Comparison of ENCODE assay signal across 1 cellular context in genomic region chr6:125989631-125990030, GRCh38.
TF ChIP-seq lines count a peak whose summit lies in the region.

No MANE protein-coding gene starts in this region.

TF ChIP-seq in HepG2, 621 proteins besides CTCF, POLR2A, EP300 and RAD21 (continued from another document):
- TF ChIP-seq AHDC1 (CRISPR knock-in tag; IDR thresholded peaks at IDR 0.05; ENCODE audit: borderline replicate concordance) = peak; percentile 74; the same call in 1 of the 2 replicates
- TF ChIP-seq NR2F2 (IDR thresholded peaks at IDR 0.05; ENCODE audit: borderline replicate concordance, low read depth) = peak; percentile 48; the same call in 1 of the 2 replicates
- TF ChIP-seq SOX5 (CRISPR knock-in tag; IDR thresholded peaks at IDR 0.05; ENCODE audit: borderline replicate concordance) = peak; percentile 79; the same call in 1 of the 2 replicates
- peak in 1 of 2 experiments; percentile 51; a peak in 1 of 4 replicates for TF ChIP-seq REST (IDR thresholded peaks at IDR 0.05; ENCODE audit: borderline replicate concordance in 1 of 2, low read depth in 1 of 2, low read length in 2 of 2)
- peak; percentile 86 for TF ChIP-seq HNF4A (CRISPR knock-in tag; IDR thresholded peaks at IDR 0.05)
- TF ChIP-seq GABPA (IDR thresholded peaks at IDR 0.05; ENCODE audit: low read depth, low read length) = no peak
- TF ChIP-seq GABPA (CRISPR knock-in tag; IDR thresholded peaks at IDR 0.05; ENCODE audit: low read depth) = peak; percentile 21; the same call in 1 of the 2 replicates
- TF ChIP-seq ELF1 (CRISPR knock-in tag; IDR thresholded peaks at IDR 0.05) = peak; percentile 28; the same call in 1 of the 2 replicates
- TF ChIP-seq TEAD3 (CRISPR knock-in tag; optimal IDR thresholded peaks at IDR 0.05; ENCODE audit: borderline replicate concordance) = peak; percentile 86
- 0 out of 2 replicates have a peak, but pooled peaks have one; percentile 40 for TF ChIP-seq PHF21A (CRISPR knock-in tag; IDR thresholded peaks at IDR 0.05)
- TF ChIP-seq TBX3 (IDR thresholded peaks at IDR 0.05; ENCODE audit: borderline replicate concordance) = peak; percentile 33; the same call in 1 of the 2 replicates
- TF ChIP-seq RCOR2 (CRISPR knock-in tag; IDR thresholded peaks at IDR 0.05) = peak; percentile 66; the same call in 1 of the 2 replicates
- peak; percentile 40; the same call in 1 of the 2 replicates for TF ChIP-seq HDAC1 (CRISPR knock-in tag; IDR thresholded peaks at IDR 0.05)
- peak; percentile 82; the same call in 1 of the 2 replicates for TF ChIP-seq RXRB (CRISPR knock-in tag; IDR thresholded peaks at IDR 0.05; ENCODE audit: borderline replicate concordance)
- TF ChIP-seq ZBTB8A (CRISPR knock-in tag; IDR thresholded peaks at IDR 0.05; ENCODE audit: borderline replicate concordance, low read depth) = no peak
- TF ChIP-seq CREB1 (IDR thresholded peaks at IDR 0.05) = no peak
- peak; percentile 55; the same call in 1 of the 2 replicates for TF ChIP-seq CREB1 (CRISPR knock-in tag; IDR thresholded peaks at IDR 0.05)
- 0 out of 2 replicates have a peak, but pooled peaks have one; percentile 19 for TF ChIP-seq MIER2 (CRISPR knock-in tag; IDR thresholded peaks at IDR 0.05)
- TF ChIP-seq SMARCE1 (IDR thresholded peaks at IDR 0.05; ENCODE audit: borderline replicate concordance) = no peak
- peak; percentile 68 for TF ChIP-seq ZNF644 (CRISPR knock-in tag; IDR thresholded peaks at IDR 0.05; ENCODE audit: low read depth)
- TF ChIP-seq HBP1 (CRISPR knock-in tag; IDR thresholded peaks at IDR 0.05; ENCODE audit: low read depth) = no peak
- peak; percentile 87 for TF ChIP-seq ZNF263 (CRISPR knock-in tag; IDR thresholded peaks at IDR 0.05)
- peak; percentile 64 to 80; a peak in 3 of 4 replicates for TF ChIP-seq NR2F1 (CRISPR knock-in tag; IDR thresholded peaks at IDR 0.05)
- TF ChIP-seq PPARG (CRISPR knock-in tag; conservative IDR thresholded peaks at IDR 0.05) = peak; percentile 88
- 0 out of 2 replicates have a peak, but pooled peaks have one; percentile 42 for TF ChIP-seq ZKSCAN8 (CRISPR knock-in tag; IDR thresholded peaks at IDR 0.05; ENCODE audit: borderline replicate concordance)
- no peak for TF ChIP-seq ZNF251 (CRISPR knock-in tag; IDR thresholded peaks at IDR 0.05)
- peak; percentile 56; the same call in 1 of the 2 replicates for TF ChIP-seq NFIC (IDR thresholded peaks at IDR 0.05; ENCODE audit: low read length)
- peak; percentile 34; the same call in 1 of the 2 replicates for TF ChIP-seq ETV5 (CRISPR knock-in tag; IDR thresholded peaks at IDR 0.05; ENCODE audit: borderline replicate concordance)
- TF ChIP-seq FOSL1 (CRISPR knock-in tag; IDR thresholded peaks at IDR 0.05; ENCODE audit: borderline replicate concordance) = peak; percentile 39; the same call in 1 of the 2 replicates
- TF ChIP-seq RXRA (CRISPR knock-in tag; IDR thresholded peaks at IDR 0.05) = no peak
- peak; percentile 30; the same call in 1 of the 2 replicates for TF ChIP-seq HMG20A (CRISPR knock-in tag; IDR thresholded peaks at IDR 0.05; ENCODE audit: borderline replicate concordance)
- TF ChIP-seq, protein P1, sequence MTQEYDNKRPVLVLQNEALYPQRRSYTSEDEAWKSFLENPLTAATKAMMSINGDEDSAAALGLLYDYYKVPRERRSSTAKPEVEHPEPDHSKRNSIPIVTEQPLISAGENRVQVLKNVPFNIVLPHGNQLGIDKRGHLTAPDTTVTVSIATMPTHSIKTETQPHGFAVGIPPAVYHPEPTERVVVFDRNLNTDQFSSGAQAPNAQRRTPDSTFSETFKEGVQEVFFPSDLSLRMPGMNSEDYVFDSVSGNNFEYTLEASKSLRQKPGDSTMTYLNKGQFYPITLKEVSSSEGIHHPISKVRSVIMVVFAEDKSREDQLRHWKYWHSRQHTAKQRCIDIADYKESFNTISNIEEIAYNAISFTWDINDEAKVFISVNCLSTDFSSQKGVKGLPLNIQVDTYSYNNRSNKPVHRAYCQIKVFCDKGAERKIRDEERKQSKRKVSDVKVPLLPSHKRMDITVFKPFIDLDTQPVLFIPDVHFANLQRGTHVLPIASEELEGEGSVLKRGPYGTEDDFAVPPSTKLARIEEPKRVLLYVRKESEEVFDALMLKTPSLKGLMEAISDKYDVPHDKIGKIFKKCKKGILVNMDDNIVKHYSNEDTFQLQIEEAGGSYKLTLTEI (CRISPR knock-in tag; conservative IDR thresholded peaks at IDR 0.05) = no peak
- TF ChIP-seq GATAD2A (CRISPR knock-in tag; IDR thresholded peaks at IDR 0.05) = peak; percentile 80
- TF ChIP-seq ZNF564 (CRISPR knock-in tag; IDR thresholded peaks at IDR 0.05) = no peak
- TF ChIP-seq ZNF552 (CRISPR knock-in tag; IDR thresholded peaks at IDR 0.05; ENCODE audit: borderline replicate concordance) = no peak
- no peak for TF ChIP-seq MED8 (CRISPR knock-in tag; IDR thresholded peaks at IDR 0.05; ENCODE audit: insufficient replicate concordance)
- 0 out of 2 replicates have a peak, but pooled peaks have one; percentile 53 for TF ChIP-seq GLI4 (CRISPR knock-in tag; IDR thresholded peaks at IDR 0.05; ENCODE audit: borderline replicate concordance)
- no peak for TF ChIP-seq ZNF275 (CRISPR knock-in tag; IDR thresholded peaks at IDR 0.05; ENCODE audit: borderline replicate concordance)
- peak; percentile 55 for TF ChIP-seq RARA (CRISPR knock-in tag; IDR thresholded peaks at IDR 0.05)
- 0 out of 2 replicates have a peak, but pooled peaks have one; percentile 47 for TF ChIP-seq ZNF614 (CRISPR knock-in tag; IDR thresholded peaks at IDR 0.05; ENCODE audit: borderline replicate concordance)
